16 cellular contexts compared by ENCODE assay signal in genomic region chr14:64943556-64943955, GRCh38. TPM values are rescaled to one million over a fixed set of nuclear protein-coding genes. Genes with fewer than 3 reads are reported as not detected.
A peak's percentile ranks its signal among the peaks of the same experiment; 100 is the strongest.
DNase-seq lines count a peak whose midpoint lies in the region; ATAC-seq, FAIRE-seq and TF ChIP-seq lines count a peak whose summit lies in the region.
"Had no signal": no experiment of that assay in that cellular context is flagged by ENCODE, and none has a peak within 500 bp of the region (broad histone marks: within the 10 kb centered on the region; RNA-seq: fewer than 3 reads in every experiment).

No MANE protein-coding gene starts in this region.

- peak overlapping the region; percentile 79 for H3K4me2 ChIP-seq in A549

- H3K9me3 ChIP-seq in A549 (no peaks in the 10 kb centered on the region), body of pancreas (no peaks in the 10 kb centered on the region), mucosa of rectum (ENCODE audit: control insufficient read depth in 2 of 2, low read length in 2 of 2) (no peaks in the 10 kb centered on the region), HAP-1 (no peaks in the 10 kb centered on the region), ovary (no peaks in the 10 kb centered on the region)
- H3K9me3 ChIP-seq: ascending aorta, right lobe of liver, tibial nerve had no signal

- in situ Hi-C loops in HAP-1 (cut with MboI; ENCODE audit: low sequenced_read_pairs): no loop called here

- no peak for TF ChIP-seq EP300 in A549 (IDR thresholded peaks at IDR 0.05)
- TF ChIP-seq EP300 in ovary (IDR thresholded peaks at IDR 0.05): no peak

- ATAC-seq in A549: no peak
- no peak for ATAC-seq in body of pancreas

- intact Hi-C loops in body of pancreas (cut with DNase I) (no loop called here), dorsolateral prefrontal cortex (cut with DNase I) (no loop called here), ovary (cut with DNase I) (no loop called here)

- H3K4me3 ChIP-seq in A549: no peak overlapping the region
- H3K4me3 ChIP-seq in body of pancreas: no peak overlapping the region
- no peak overlapping the region for H3K4me3 ChIP-seq in mucosa of rectum (ENCODE audit: low read length in 2 of 2)
- H3K4me3 ChIP-seq in dorsolateral prefrontal cortex: no peak overlapping the region
- H3K4me3 ChIP-seq in HAP-1: no peak overlapping the region
- H3K4me3 ChIP-seq in ovary: no peak overlapping the region
- H3K4me3 ChIP-seq: ascending aorta, tibial nerve had no signal

- WGBS in A549 (ENCODE audit: missing lambda C conversion rate): 89% methylated on average over 6 of the region's 6 CpGs
- WGBS in body of pancreas, 2 donors: 79 to 92% methylated on average over 6 of the region's 6 CpGs
- WGBS in ovary, 3 donors: 84 to 91% (median 88%) methylated on average over 6 of the region's 6 CpGs

- no peak for FAIRE-seq in A549 (lab: Jason Lieb, UNC)

- TF ChIP-seq CTCF in A549 (IDR thresholded peaks at IDR 0.05): no peak
- TF ChIP-seq CTCF in body of pancreas (IDR thresholded peaks at IDR 0.05): no peak
- no peak for TF ChIP-seq CTCF in dorsolateral prefrontal cortex (IDR thresholded peaks at IDR 0.05 in 54 of 56, conservative IDR thresholded peaks at IDR 0.05 in 2 of 56; ENCODE audit: low read depth in 1 of 56, partially characterized antibody in 56 of 56)
- no peak for TF ChIP-seq CTCF in ovary (IDR thresholded peaks at IDR 0.05)

- TF ChIP-seq RAD21 in A549 (conservative IDR thresholded peaks at IDR 0.05 in 1 of 2, IDR thresholded peaks at IDR 0.05 in 1 of 2): no peak

- peaks cover 0 to under 1% of the 10 kb centered on the region in 2 donors for H3K36me3 ChIP-seq in body of pancreas (replicated peaks in 1 of 2; ENCODE audit: insufficient read depth in 1 of 2, low read depth in 2 of 2)
- H3K36me3 ChIP-seq in mucosa of rectum (ENCODE audit: control insufficient read depth in 2 of 2, insufficient read depth in 2 of 2, low read length in 2 of 2): peaks cover 7 to 22% of the 10 kb centered on the region in 2 donors
- H3K36me3 ChIP-seq in HAP-1 (replicated peaks): peaks cover 19% of the 10 kb centered on the region
- H3K36me3 ChIP-seq in ovary: no peaks in the 10 kb centered on the region

- H3K9ac ChIP-seq in mucosa of rectum (ENCODE audit: low read depth in 1 of 2, low read length in 2 of 2): peak overlapping the region in 1 of 2 donors; percentile 6

- POLR2A ChIA-PET in A549 (lab: Yijun Ruan, JAX): no interaction called here

- DNase-seq in A549 (ENCODE audit: low read depth in 1 of 2, low spot score in 1 of 2): no peak
- DNase-seq in GDM1 (lab: John Stamatoyannopoulos, UW): peak; percentile 7
- DNase-seq in body of pancreas: no peak
- no peak for DNase-seq in dorsolateral prefrontal cortex
- DNase-seq in NCI-H2107 treated with DMSO at 0.1 percent for 48 hours (lab: John Stamatoyannopoulos, UW; ENCODE audit: unreplicated experiment): no peak
- no peak for DNase-seq in HAP-1 (ENCODE audit: low spot score in 2 of 2)
- no peak for DNase-seq in ovary
- DNase-seq: left ventricle myocardium superior; NCI-H1694 treated with DMSO at 0.1 percent for 48 hours; stimulated activated CD4-positive, alpha-beta T cell treated with anti-CD3 and anti-CD28 coated beads, Interleukin-4, amount 100 ng/mL, for 1 hour had no signal

- no peaks in the 10 kb centered on the region for H3K27me3 ChIP-seq in body of pancreas
- no peaks in the 10 kb centered on the region for H3K27me3 ChIP-seq in mucosa of rectum (ENCODE audit: control insufficient read depth in 2 of 2, insufficient read depth in 2 of 2, low read length in 2 of 2)
- no peaks in the 10 kb centered on the region for H3K27me3 ChIP-seq in dorsolateral prefrontal cortex
- no peaks in the 10 kb centered on the region for H3K27me3 ChIP-seq in HAP-1 (ENCODE audit: low read depth)
- no peaks in the 10 kb centered on the region for H3K27me3 ChIP-seq in ovary
- H3K27me3 ChIP-seq: ascending aorta, right lobe of liver, tibial nerve had no signal

- TF ChIP-seq POLR2A in A549 (IDR thresholded peaks at IDR 0.05; ENCODE audit: low read length): no peak
- TF ChIP-seq POLR2A in body of pancreas (IDR thresholded peaks at IDR 0.05): no peak
- no peak for TF ChIP-seq POLR2A in ovary (IDR thresholded peaks at IDR 0.05)

- H3K27ac ChIP-seq in A549 (peak overlapping the region; percentile 90 to 92), body of pancreas (peak overlapping the region; percentile 9 to 75 (median 71)), mucosa of rectum (ENCODE audit: low read depth in 2 of 2, low read length in 2 of 2) (peak overlapping the region; percentile 67 to 82), dorsolateral prefrontal cortex (peak overlapping the region in 1 of 59 donors; percentile 21), ovary (no peak overlapping the region)
- H3K27ac ChIP-seq: ascending aorta, tibial nerve had no signal

- CTCF ChIA-PET in A549 (lab: Yijun Ruan, JAX): interaction anchor here (0.6 to 1.0 kb wide), 2 partner anchors 13 to 562 kb away, joined by 3 read pairs; no protein-coding TSS in a partner anchor

- H3K4me1 ChIP-seq in A549 (peaks cover 57% of the 10 kb centered on the region), body of pancreas (peaks cover 53% of the 10 kb centered on the region), mucosa of rectum (ENCODE audit: control insufficient read depth in 2 of 2, insufficient read depth in 2 of 2, low read length in 2 of 2) (peaks cover 32 to 40% of the 10 kb centered on the region in 2 donors), HAP-1 (no peaks in the 10 kb centered on the region), ovary (ENCODE audit: insufficient read depth) (peaks cover 2% of the 10 kb centered on the region)
- H3K4me1 ChIP-seq: ascending aorta, tibial nerve had no signal

TF ChIP-seq in A549, 52 proteins besides CTCF, POLR2A, EP300 and RAD21 (continues in another document):
- no peak for TF ChIP-seq HEYL (CRISPR knock-in tag; IDR thresholded peaks at IDR 0.05)
- no peak for TF ChIP-seq RARB (CRISPR knock-in tag; IDR thresholded peaks at IDR 0.05)
- TF ChIP-seq PHF8 (IDR thresholded peaks at IDR 0.05; ENCODE audit: borderline replicate concordance, low read depth): no peak
- no peak for TF ChIP-seq FOSB (CRISPR knock-in tag; IDR thresholded peaks at IDR 0.05)
- no peak for TF ChIP-seq FOSL2 (IDR thresholded peaks at IDR 0.05)
- TF ChIP-seq FOSL2 (CRISPR knock-in tag; IDR thresholded peaks at IDR 0.05): no peak
- no peak for TF ChIP-seq EHF (CRISPR knock-in tag; IDR thresholded peaks at IDR 0.05)
- no peak for TF ChIP-seq NPAS2 (CRISPR knock-in tag; IDR thresholded peaks at IDR 0.05; ENCODE audit: borderline replicate concordance)
- no peak for TF ChIP-seq RNF2 (IDR thresholded peaks at IDR 0.05; ENCODE audit: borderline replicate concordance, low read depth)
- TF ChIP-seq GATA3 (IDR thresholded peaks at IDR 0.05; ENCODE audit: borderline replicate concordance): no peak
- TF ChIP-seq CEBPB (IDR thresholded peaks at IDR 0.05): no peak
- no peak for TF ChIP-seq HOXB5 (CRISPR knock-in tag; IDR thresholded peaks at IDR 0.05)
- no peak for TF ChIP-seq RCOR1 (IDR thresholded peaks at IDR 0.05; ENCODE audit: low read depth, low read length)
- TF ChIP-seq HDAC2 (IDR thresholded peaks at IDR 0.05): no peak
- no peak for TF ChIP-seq JUN (IDR thresholded peaks at IDR 0.05)
- TF ChIP-seq ZFP36 (IDR thresholded peaks at IDR 0.05; ENCODE audit: borderline replicate concordance, partially characterized antibody): no peak
- TF ChIP-seq POLR2AphosphoS2 (conservative IDR thresholded peaks at IDR 0.05; ENCODE audit: low read length): no peak
- TF ChIP-seq ZC3H11A (IDR thresholded peaks at IDR 0.05): no peak

RNA-seq across cellular contexts. Expression of gene GPX2, which starts 1.0 kb away (rescaled TPM):
- polyA plus RNA-seq in A549 (2011; rRNA removed): 876 and 1,354 TPM in 2 replicates
- polyA plus RNA-seq in A549 (2012; cell fraction: cytosol; rRNA removed): 542 and 601 TPM in 2 replicates
- 223 and 234 TPM in 2 replicates for polyA plus RNA-seq in A549 (2012; cell fraction: nucleus; rRNA removed)
- polyA plus RNA-seq in A549 (2017; fragmentation: RNase III; extraction: RNeasy Plus Mini Kit Qiagen cat#74134 plus additional on column Dnase treatment): 302 to 394 TPM (median 382 TPM) in 3 replicates
- polyA minus RNA-seq in A549 (2011; rRNA and poly(A)+ RNA removed): 405 and 632 TPM in 2 replicates
- total RNA-seq in body of pancreas: 10 to 100 TPM; 14.3 to 26.7 TPM
- total RNA-seq in dorsolateral prefrontal cortex: 1 to 10 TPM in 2 of 120 experiments, under 1 TPM in 6, not detected in 112; 0.39 to 1.2 (median 0.72) TPM
- 1 to 10 TPM in 1 of 7 donors, under 1 TPM in 1, not detected in 5; 1.00 to 4.8 TPM for total RNA-seq in ovary
- not detected for polyA plus RNA-seq in ovary
- total RNA-seq: ascending aorta; left ventricle myocardium superior; natural killer cell treated with Interleukin-12 subunit alpha and Interleukin-12 subunit beta and Interleukin-15 and Interleukin-18, amount 100 ng/mL, for 72 hours; RPMI7951; tibial nerve had no signal

RNA-seq across cellular contexts. Expression of gene RAB15, which starts 28.6 kb away (rescaled TPM):
- polyA plus RNA-seq in A549 (2011; rRNA removed) (32.2 and 33.1 TPM in 2 replicates), A549 (2017; fragmentation: RNase III; extraction: RNeasy Plus Mini Kit Qiagen cat#74134 plus additional on column Dnase treatment) (27.1 to 35.1 TPM (median 31.6 TPM) in 3 replicates), ovary (1 to 10 TPM; 3.8 to 5.7 TPM)
- 17.8 and 22.4 TPM in 2 replicates for polyA plus RNA-seq in A549 (2012; cell fraction: cytosol; rRNA removed)
- 37.9 and 39.8 TPM in 2 replicates for polyA plus RNA-seq in A549 (2012; cell fraction: nucleus; rRNA removed)
- 22.3 and 25.9 TPM in 2 replicates for polyA minus RNA-seq in A549 (2011; rRNA and poly(A)+ RNA removed)
- total RNA-seq in body of pancreas (10 to 100 TPM; 10.1 to 19.8 TPM), dorsolateral prefrontal cortex (100 to 1,000 TPM in 21 of 120 experiments, 10 to 100 TPM in 99; 23.7 to 133 (median 83.8) TPM), ovary (1 to 10 TPM in 5 of 7 donors, under 1 TPM in 2; 0.83 to 2.9 (median 2.5) TPM)

RNA-seq across cellular contexts. Expression of gene CHURC1, which starts 29.3 kb away (rescaled TPM):
- polyA plus RNA-seq in A549 (2011; rRNA removed): 115 and 153 TPM in 2 replicates
- polyA plus RNA-seq in A549 (2012; cell fraction: cytosol; rRNA removed): 55.8 and 84.0 TPM in 2 replicates
- polyA plus RNA-seq in A549 (2012; cell fraction: nucleus; rRNA removed): 20.0 and 40.9 TPM in 2 replicates
- polyA plus RNA-seq in A549 (2017; fragmentation: RNase III; extraction: RNeasy Plus Mini Kit Qiagen cat#74134 plus additional on column Dnase treatment): 150 to 151 TPM (median 151 TPM) in 3 replicates
- polyA minus RNA-seq in A549 (2011; rRNA and poly(A)+ RNA removed): 26.9 and 35.6 TPM in 2 replicates
- total RNA-seq in body of pancreas: 10 to 100 TPM; 29.1 to 43.2 TPM
- total RNA-seq in dorsolateral prefrontal cortex: 10 to 100 TPM; 39.7 to 80.2 (median 55.2) TPM
- total RNA-seq in ovary: 100 to 1,000 TPM in 2 of 7 donors, 10 to 100 TPM in 5; 57.8 to 126 (median 70.5) TPM
- polyA plus RNA-seq in ovary: 10 to 100 TPM; 50.1 to 64.6 TPM

RNA-seq across cellular contexts. Expression of gene FNTB, which starts 43.1 kb away (rescaled TPM):
- polyA plus RNA-seq in A549 (2011; rRNA removed) (28.5 and 35.8 TPM in 2 replicates), A549 (2017; fragmentation: RNase III; extraction: RNeasy Plus Mini Kit Qiagen cat#74134 plus additional on column Dnase treatment) (31.2 to 41.9 TPM (median 37.3 TPM) in 3 replicates), ovary (10 to 100 TPM in 1 of 2 donors, 1 to 10 TPM in 1; 8.0 to 19.0 TPM)
- 25.8 and 32.5 TPM in 2 replicates for polyA plus RNA-seq in A549 (2012; cell fraction: cytosol; rRNA removed)
- 45.2 TPM in 2 replicates for polyA plus RNA-seq in A549 (2012; cell fraction: nucleus; rRNA removed)
- polyA minus RNA-seq in A549 (2011; rRNA and poly(A)+ RNA removed): 67.5 and 73.5 TPM in 2 replicates
- total RNA-seq in body of pancreas (1 to 10 TPM; 6.7 to 8.6 TPM), dorsolateral prefrontal cortex (10 to 100 TPM; 19.3 to 93.3 (median 34.4) TPM), ovary (10 to 100 TPM in 6 of 7 donors, 1 to 10 TPM in 1; 9.5 to 16.4 (median 14.1) TPM)

Comparison
In these comparisons a context has a peak if more than half of its experiments do, and no peak if none do; other contexts are left out.
1. H3K27ac ChIP-seq: peak in A549 (2 of 2), body of pancreas (4 of 4) and mucosa of rectum (2 of 2); none in ovary (0 of 2).